26 cellular contexts compared by ENCODE assay signal in genomic region chr13:105365831-105366230, GRCh38.
DNase-seq lines count a peak whose midpoint lies in the region; ATAC-seq and TF ChIP-seq lines count a peak whose summit lies in the region.
"Had no signal": no experiment of that assay in that cellular context is flagged by ENCODE, and none has a peak within 500 bp of the region (broad histone marks: within the 10 kb centered on the region; RNA-seq: fewer than 3 reads in every experiment).

No MANE protein-coding gene starts in this region.

- intact Hi-C loops in psoas muscle (cut with DNase I): no loop called here

- no peaks in the 10 kb centered on the region for H3K4me1 ChIP-seq in psoas muscle
- H3K4me1 ChIP-seq: Caco-2 had no signal

- H3K4me3 ChIP-seq in NB4 (ENCODE audit: low read depth, low read length): no peak overlapping the region
- no peak overlapping the region for H3K4me3 ChIP-seq in psoas muscle
- H3K4me3 ChIP-seq: ovary had no signal

- in situ Hi-C loops in KBM-7 (cut with MboI; ENCODE audit: low pct_unique_long_range_greater_than_20kb, low sequenced_read_pairs): no loop called here

- TF ChIP-seq CTCF in NB4 (IDR thresholded peaks at IDR 0.05; ENCODE audit: low read depth, low read length) (no peak), psoas muscle (IDR thresholded peaks at IDR 0.05) (no peak)

- no peak for TF ChIP-seq POLR2A in NB4 (IDR thresholded peaks at IDR 0.05; ENCODE audit: extremely low read depth, insufficient read length)

- DNase-seq in KBM-7 (peak; percentile 69), NB4 (ENCODE audit: low read depth) (peak; percentile 79), SKM-1 (lab: John Stamatoyannopoulos, UW; ENCODE audit: unreplicated experiment) (peak; percentile 40), foreskin melanocyte (peak; percentile 24), psoas muscle (no peak), NCI-H2029 treated with DMSO at 0.1 percent for 48 hours (lab: John Stamatoyannopoulos, UW) (no peak)
- no peak for DNase-seq in activated CD4-positive, alpha-beta T cell treated with anti-CD3 and anti-CD28 coated beads, Interleukin-2, amount 50 U/mL, for 48 hours
- DNase-seq: activated CD4-positive, alpha-beta T cell treated with anti-CD3 and anti-CD28 coated beads, Interleukin-2, amount 10 ng/mL, durations not matched to agents 24 days and 14 days; activated effector memory CD4-positive, alpha-beta T cell treated with anti-CD3 and anti-CD28 coated beads, Interleukin-2, amount 50 U/mL, for 16 hours; activated naive CD8-positive, alpha-beta T cell treated with anti-CD3 and anti-CD28 coated beads for 36 hours; activated T-cell treated with anti-CD3 and anti-CD28 coated beads, Interleukin-2, amount 50 U/mL, for 24 hours; anterior cingulate cortex; C1 segment of cervical spinal cord; Caco-2; GDM1; left colon; NCI-H1105 treated with DMSO at 0.1 percent for 48 hours; NCI-H1930; NCI-H226; ovary; PC-3; stimulated activated CD4-positive, alpha-beta T cell treated with anti-CD3 and anti-CD28 coated beads, Interleukin-15, amount 100 ng/mL, for 24 hours had no signal

- ATAC-seq in psoas muscle: no peak
- ATAC-seq: HCT116; left colon; PC-3; SK-N-SH treated with all-trans-retinoic acid at 6 μM for 48 hours; stimulated activated effector memory CD8-positive, alpha-beta T cell treated with anti-CD3 and anti-CD28 coated beads, Interleukin-12 subunit alpha, Interleukin-12 subunit beta, amount 100 ng/mL, for 72 hours had no signal

- H3K9me3 ChIP-seq in psoas muscle: no peaks in the 10 kb centered on the region
- H3K9me3 ChIP-seq: Caco-2, ovary had no signal

- 51 to 80% (median 67%) methylated on average over 1 of the region's 1 CpG for WGBS in psoas muscle, 3 donors

- H3K27ac ChIP-seq in psoas muscle: no peak overlapping the region
- H3K27ac ChIP-seq: epithelial cell of prostate, ovary had no signal

- no peaks in the 10 kb centered on the region for H3K36me3 ChIP-seq in psoas muscle (ENCODE audit: insufficient read depth in 1 of 2, low read depth in 1 of 2)
- H3K36me3 ChIP-seq: ovary had no signal

- peaks cover 0 to 3% (median 0%) of the 10 kb centered on the region in 3 donors for H3K27me3 ChIP-seq in psoas muscle (ENCODE audit: insufficient read depth in 3 of 3, low read length in 2 of 3)
- H3K27me3 ChIP-seq: ovary had no signal

Comparison
In these comparisons a context has a peak if more than half of its experiments do, and no peak if none do; other contexts are left out.
1. DNase-seq: peak in KBM-7 (single experiment), NB4 (single experiment), SKM-1 (single experiment) and foreskin melanocyte (single experiment); none in activated CD4-positive, alpha-beta T cell treated with anti-CD3 and anti-CD28 coated beads, Interleukin-2, amount 50 U/mL, for 48 hours (0 of 2), psoas muscle (0 of 2) and NCI-H2029 treated with DMSO at 0.1 percent for 48 hours (single experiment).